In the genomic region with DNA sequence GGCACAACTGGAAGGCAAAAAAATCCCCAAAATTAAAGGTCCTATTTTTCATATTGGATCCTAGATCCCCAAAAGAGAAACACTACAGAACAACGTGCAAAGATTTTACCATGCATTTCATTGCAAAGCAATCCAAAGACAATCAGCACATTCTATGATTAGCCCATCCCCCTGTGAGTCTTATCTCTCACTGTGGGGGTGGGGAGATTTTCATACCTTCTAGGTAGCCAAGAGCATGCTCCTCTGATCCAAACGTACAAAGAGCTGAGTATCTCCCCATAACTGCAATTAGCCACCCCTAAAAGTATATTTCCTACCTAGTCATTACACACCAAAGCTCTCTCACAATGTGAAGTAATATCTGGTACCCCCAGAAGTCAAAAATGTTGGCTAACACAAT, we compare ENCODE assay signal across 30 cellular contexts.
"Had no signal": no experiment of that assay in that cellular context is flagged by ENCODE, and none has a peak within 500 bp of the region (broad histone marks: within the 10 kb centered on the region; RNA-seq: fewer than 3 reads in every experiment).

No MANE protein-coding gene starts in this region.

- H3K27ac ChIP-seq: ascending aorta, breast epithelium, cardiac muscle cell, colonic mucosa, epithelial cell of prostate had no signal

- DNase-seq: activated CD4-positive, alpha-beta memory T cell treated with anti-CD3 and anti-CD28 coated beads, Interleukin-2, amount 10 ng/mL, durations not matched to agents 7 days and 5 days; activated CD4-positive, alpha-beta T cell treated with anti-CD3 and anti-CD28 coated beads for 4 hours; activated CD4-positive, alpha-beta T cell treated with anti-CD3 and anti-CD28 coated beads, Interleukin-2, amount 10 ng/mL, durations not matched to agents 7 days and 5 days; activated CD4-positive, alpha-beta T cell treated with anti-CD3 and anti-CD28 coated beads, Interleukin-2, amount 50 U/mL, for 4 hours; activated CD4-positive, CD25-positive, alpha-beta regulatory T cell; activated CD4-positive, CD25-positive, alpha-beta regulatory T cell treated with anti-CD3 and anti-CD28 coated beads, Interleukin-2, amount 50 U/mL, for 72 hours; activated CD8-positive, alpha-beta memory T cell treated with anti-CD3 and anti-CD28 coated beads, Interleukin-2, amount 50 U/mL, for 48 hours; activated effector memory CD4-positive, alpha-beta T cell treated with Interleukin-2 at 50 U/mL for 16 hours; activated gamma-delta T cell treated with Interleukin-2 at 50 U/mL for 16 hours; activated naive CD4-positive, alpha-beta T cell treated with anti-CD3 and anti-CD28 coated beads, Interleukin-2, amount 50 U/mL, for 16 hours; activated naive CD4-positive, alpha-beta T cell treated with Interleukin-2 at 50 U/mL for 16 hours; activated T-cell treated with anti-CD3 and anti-CD28 coated beads for 4 hours; activated T-cell treated with anti-CD3 and anti-CD28 coated beads, Interleukin-2, amount 50 U/mL, for 24 hours; activated T-cell treated with anti-CD3 and anti-CD28 coated beads, Interleukin-2, amount 50 U/mL, for 72 hours; central memory CD4-positive, alpha-beta T cell; cerebellar nuclear complex; effector CD8-positive, alpha-beta T cell; esophagus squamous epithelium; foreskin melanocyte; head of caudate nucleus; T-helper 1 cell; T-helper 17 cell; T1000 had no signal

- ATAC-seq: activated T-cell treated with anti-CD3 and anti-CD28 coated beads, Interleukin-2, amount 50 U/mL, for 72 hours; T-helper 17 cell had no signal

- H3K27me3 ChIP-seq: ascending aorta, breast epithelium, cardiac muscle cell, colonic mucosa, esophagus squamous epithelium had no signal

- FAIRE-seq: endometrium, endothelial cell of umbilical vein had no signal

- H3K4me3 ChIP-seq: ascending aorta, breast epithelium, cardiac muscle cell, colonic mucosa, esophagus squamous epithelium had no signal

- H3K36me3 ChIP-seq: ascending aorta, breast epithelium, cardiac muscle cell, colonic mucosa, esophagus squamous epithelium had no signal

- H3K9me3 ChIP-seq: ascending aorta, breast epithelium, colonic mucosa, esophagus squamous epithelium had no signal

- H3K4me1 ChIP-seq: ascending aorta, colonic mucosa had no signal
